In the genomic region with DNA sequence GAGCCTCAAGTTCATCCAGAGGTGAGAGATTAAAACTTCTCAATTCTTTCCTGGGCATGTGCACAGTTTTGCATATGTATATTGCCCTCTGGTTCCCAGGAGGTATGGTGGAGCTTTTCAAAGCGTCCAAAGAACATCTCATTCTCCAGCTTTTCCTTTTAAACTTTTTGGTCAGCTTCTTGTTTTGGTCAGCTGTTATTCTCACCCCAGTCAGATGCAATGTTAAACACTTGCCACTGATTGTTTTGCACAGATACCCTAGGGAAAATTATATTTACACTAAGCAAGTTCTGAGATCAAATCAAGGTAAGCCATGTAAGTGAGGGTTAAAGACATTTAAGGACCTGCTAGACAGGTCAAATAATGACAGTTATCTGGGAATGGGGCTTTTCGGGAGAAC, we compare ENCODE assay signal across 1 cellular context.
A peak's percentile ranks its signal among the peaks of the same experiment; 100 is the strongest.
TF ChIP-seq lines count a peak whose summit lies in the region.

No MANE protein-coding gene starts in this region.

TF ChIP-seq in K562, 482 proteins besides CTCF, POLR2A, EP300 and RAD21 (continued from another document):
- TF ChIP-seq CBX3 (IDR thresholded peaks at IDR 0.05; ENCODE audit: borderline replicate concordance in 1 of 2, low read length in 2 of 2) (peak in 1 of 2 experiments; percentile 96; a peak in 2 of 3 replicates), TRIM24 (IDR thresholded peaks at IDR 0.05) (peak; percentile 50 to 85; a peak in 3 of 4 replicates)
TF ChIP-seq in K562: peak in this region for 5.
